In the genomic region with DNA sequence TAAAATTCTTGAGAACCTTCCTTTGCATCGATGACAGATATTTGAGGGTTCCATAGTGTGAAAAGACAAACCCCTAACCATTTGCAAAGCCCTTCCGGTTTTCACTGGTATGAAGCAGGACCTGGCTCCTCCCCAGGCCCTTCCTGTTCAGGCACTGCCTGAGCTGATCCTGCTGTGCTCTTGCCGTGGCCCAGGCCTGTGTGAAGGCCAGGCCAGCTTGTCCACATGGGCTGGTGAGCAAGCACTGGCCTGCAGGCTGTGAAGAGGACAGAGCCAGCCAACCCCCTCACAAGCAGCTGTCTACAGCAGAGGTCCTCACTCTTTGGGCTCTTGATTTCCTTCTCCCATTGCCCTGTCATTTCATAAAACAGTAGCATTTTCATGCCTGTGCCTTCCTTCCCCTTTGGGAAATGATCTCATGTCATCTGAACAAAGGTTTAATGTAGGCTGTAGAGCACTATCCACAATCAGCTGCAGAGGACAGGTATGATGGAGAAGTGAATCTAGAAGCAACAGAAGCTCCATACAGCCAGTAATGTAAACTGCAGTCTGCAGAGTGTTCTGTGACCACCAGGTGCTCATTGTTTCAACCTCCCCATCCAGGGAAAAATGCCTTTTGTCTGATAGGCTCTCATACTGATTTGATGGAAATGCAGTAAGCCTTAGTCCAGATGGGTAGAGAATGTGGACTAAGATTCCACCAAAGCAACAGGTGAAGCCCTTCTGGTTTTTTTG, we compare ENCODE assay signal across 21 cellular contexts. TPM values are rescaled to one million over a fixed set of nuclear protein-coding genes. Genes with fewer than 3 reads are reported as not detected.
DNase-seq lines count a peak whose midpoint lies in the region; ATAC-seq, FAIRE-seq and TF ChIP-seq lines count a peak whose summit lies in the region.
"Had no signal": no experiment of that assay in that cellular context is flagged by ENCODE, and none has a peak within 500 bp of the region (broad histone marks: within the 10 kb centered on the region; RNA-seq: fewer than 3 reads in every experiment).

No MANE protein-coding gene starts in this region.

- TF ChIP-seq RAD21 in K562 (CRISPR knock-in tag; conservative IDR thresholded peaks at IDR 0.05 in 1 of 2, IDR thresholded peaks at IDR 0.05 in 1 of 2), result no peak

- H3K4me2 ChIP-seq in K562 (ENCODE audit: insufficient read depth, low read length), result no peak overlapping the region

- 80% methylated on average over 3 of the region's 3 CpGs for WGBS in K562 (ENCODE audit: insufficient coverage, low coverage, missing lambda C conversion rate)
- WGBS in right cardiac atrium, result 43% methylated on average over 3 of the region's 3 CpGs
- 64% methylated on average over 3 of the region's 3 CpGs for WGBS in pancreas, 2 donors

- CTCF ChIA-PET in K562 (lab: Yijun Ruan, JAX; ENCODE audit: low intra/inter-chr PET ratio), result no interaction called here

- H3K9me3 ChIP-seq in K562 (replicated peaks; ENCODE audit: control insufficient read depth, insufficient read depth, low read depth, low read length) (no peaks in the 10 kb centered on the region), right cardiac atrium (ENCODE audit: control insufficient read depth, low read length) (no peaks in the 10 kb centered on the region), stomach smooth muscle (ENCODE audit: control insufficient read depth in 2 of 2, low read length in 2 of 2) (no peaks in the 10 kb centered on the region), pancreas (no peaks in the 10 kb centered on the region)
- H3K9me3 ChIP-seq: neutrophil, stomach had no signal

- no peaks in the 10 kb centered on the region for H3K9me1 ChIP-seq in K562 (ENCODE audit: control insufficient read depth, insufficient read depth, low read length)

- TF ChIP-seq POLR2A in K562 (conservative IDR thresholded peaks at IDR 0.05), result peak; percentile 59; the same call in 1 of the 2 replicates

- TF ChIP-seq CTCF in K562 (IDR thresholded peaks at IDR 0.05 in 2 of 3, conservative IDR thresholded peaks at IDR 0.05 in 1 of 3; ENCODE audit: insufficient read depth in 2 of 3, low read depth in 1 of 3, low read length in 3 of 3) (no peak), pancreas (IDR thresholded peaks at IDR 0.05) (no peak)

- H3K27ac ChIP-seq in K562 (ENCODE audit: extremely low read depth, low read depth, low read length), result no peak overlapping the region
- H3K27ac ChIP-seq in right cardiac atrium (ENCODE audit: low read length), result no peak overlapping the region
- H3K27ac ChIP-seq in stomach smooth muscle (ENCODE audit: low read length), result peak overlapping the region; percentile 6
- H3K27ac ChIP-seq in pancreas, result no peak overlapping the region
- H3K27ac ChIP-seq: foreskin keratinocyte, neutrophil, stomach had no signal

- TF ChIP-seq EP300 in K562 (IDR thresholded peaks at IDR 0.05; ENCODE audit: low read length), result no peak

- peak overlapping the region; percentile 75 for H3K27ac Mint-ChIP-seq in activated naive CD8-positive, alpha-beta T cell
- no peak overlapping the region for H3K27ac Mint-ChIP-seq in activated naive CD8-positive, alpha-beta T cell treated with anti-CD3 and anti-CD28 coated beads, Interleukin-2, amount 50 U/mL, for 24 hours

- H3K9ac ChIP-seq in K562 (ENCODE audit: insufficient read depth in 1 of 2, low read depth in 2 of 2, low read length in 2 of 2), result no peak overlapping the region
- no peak overlapping the region for H3K9ac ChIP-seq in stomach smooth muscle (ENCODE audit: low read length in 2 of 2)

- intact Hi-C loops in K562 (cut with micrococcal nuclease), result loop anchor here (10.0 kb wide), 1 partner anchor 145 kb away; no protein-coding TSS in a partner anchor
- intact Hi-C loops in right cardiac atrium (cut with DNase I), result no loop called here
- intact Hi-C loops in pancreas (cut with DNase I), result loop anchor here in 1 of 3 donors (10.0 kb wide), 1 partner anchor 355 kb away; no protein-coding TSS in a partner anchor

- ATAC-seq in activated naive CD8-positive, alpha-beta T cell treated with anti-CD3 and anti-CD28 coated beads, Interleukin-2, amount 50 U/mL, for 24 hours, result no peak
- ATAC-seq in K562 (peak; percentile 42; the same call in 2 of the 3 replicates), right cardiac atrium (peak; percentile 15 to 28), pancreas (no peak), GM21825 (IDR thresholded peaks at IDR 0.05; ENCODE audit: unreplicated experiment) (no peak), GM21619 (IDR thresholded peaks at IDR 0.05; ENCODE audit: unreplicated experiment) (no peak)
- ATAC-seq: foreskin keratinocyte, sciatic nerve had no signal

- no peak overlapping the region for H3K4me3 ChIP-seq in K562
- no peak overlapping the region for H3K4me3 ChIP-seq in right cardiac atrium (ENCODE audit: low read length)
- no peak overlapping the region for H3K4me3 ChIP-seq in stomach smooth muscle (ENCODE audit: low read length in 2 of 2)
- H3K4me3 ChIP-seq in pancreas, result no peak overlapping the region
- H3K4me3 ChIP-seq: stomach had no signal

- no peak overlapping the region for H3K4me3 Mint-ChIP-seq in activated naive CD8-positive, alpha-beta T cell
- H3K4me3 Mint-ChIP-seq in activated naive CD8-positive, alpha-beta T cell treated with anti-CD3 and anti-CD28 coated beads, Interleukin-2, amount 50 U/mL, for 24 hours, result no peak overlapping the region

- H3K4me1 Mint-ChIP-seq in activated naive CD8-positive, alpha-beta T cell (ENCODE audit: low read depth), result no peaks in the 10 kb centered on the region
- H3K4me1 Mint-ChIP-seq in activated naive CD8-positive, alpha-beta T cell treated with anti-CD3 and anti-CD28 coated beads, Interleukin-2, amount 50 U/mL, for 24 hours, result no peaks in the 10 kb centered on the region

- H3K79me2 ChIP-seq in K562 (ENCODE audit: control insufficient read depth, insufficient read depth, low read length), result no peaks in the 10 kb centered on the region

- peaks cover 8% of the 10 kb centered on the region for H3K36me3 Mint-ChIP-seq in activated naive CD8-positive, alpha-beta T cell
- peaks cover 31% of the 10 kb centered on the region for H3K36me3 Mint-ChIP-seq in activated naive CD8-positive, alpha-beta T cell treated with anti-CD3 and anti-CD28 coated beads, Interleukin-2, amount 50 U/mL, for 24 hours (ENCODE audit: low read depth)

- no peaks in the 10 kb centered on the region for H3K9me3 Mint-ChIP-seq in activated naive CD8-positive, alpha-beta T cell (ENCODE audit: low read depth)
- no peaks in the 10 kb centered on the region for H3K9me3 Mint-ChIP-seq in activated naive CD8-positive, alpha-beta T cell treated with anti-CD3 and anti-CD28 coated beads, Interleukin-2, amount 50 U/mL, for 24 hours

- H2AFZ ChIP-seq in K562 (ENCODE audit: low read depth, low read length), result no peak overlapping the region

- H3K27me3 Mint-ChIP-seq in activated naive CD8-positive, alpha-beta T cell, result no peaks in the 10 kb centered on the region
- H3K27me3 Mint-ChIP-seq in activated naive CD8-positive, alpha-beta T cell treated with anti-CD3 and anti-CD28 coated beads, Interleukin-2, amount 50 U/mL, for 24 hours, result no peaks in the 10 kb centered on the region

- DNase-seq in activated naive CD8-positive, alpha-beta T cell treated with anti-CD3 and anti-CD28 coated beads, Interleukin-2, amount 50 U/mL, for 24 hours, result no peak
- DNase-seq in K562 (ENCODE audit: extremely low read depth in 1 of 4, low spot score in 3 of 4) (no peak), right cardiac atrium (peak in 1 of 3 donors; percentile 49), pancreas (no peak)
- DNase-seq: activated CD8-positive, alpha-beta memory T cell treated with anti-CD3 and anti-CD28 coated beads for 24 hours; amniotic stem cell; DMS79; foreskin keratinocyte; NCI-H2029 treated with DMSO at 0.1 percent for 48 hours; NCI-H526; stimulated activated CD4-positive, alpha-beta T cell treated with anti-CD3 and anti-CD28 coated beads, Interleukin-1b, Interleukin-23, amount 100 ng/mL, for 48 hours; stomach had no signal

- POLR2A ChIA-PET in K562 (lab: Yijun Ruan, JAX), result interaction anchor here (1.5 to 1.8 kb wide), 2 partner anchors 11 to 19 kb away, joined by 3 to 6 read pairs; no protein-coding TSS in a partner anchor

- H4K20me1 ChIP-seq in K562 (replicated peaks; ENCODE audit: control insufficient read depth, insufficient read depth, low read length), result peaks cover 12% of the 10 kb centered on the region; the same call in 1 of the 2 replicates

- peaks cover 52% of the 10 kb centered on the region for H3K36me3 ChIP-seq in K562 (ENCODE audit: control insufficient read depth, insufficient read depth, low read length)
- peaks cover 25 to 34% of the 10 kb centered on the region in 2 donors for H3K36me3 ChIP-seq in stomach smooth muscle (ENCODE audit: control insufficient read depth in 2 of 2, insufficient read depth in 2 of 2, low read length in 2 of 2)
- peaks cover 0 to 44% (median 23%) of the 10 kb centered on the region in 3 donors for H3K36me3 ChIP-seq in pancreas

- H3K4me1 ChIP-seq in K562 (replicated peaks in 1 of 2; ENCODE audit: control insufficient read depth in 2 of 2, insufficient read depth in 2 of 2, low read length in 2 of 2) (no peaks in the 10 kb centered on the region; a peak in 1 of 5 replicates), right cardiac atrium (ENCODE audit: control insufficient read depth, insufficient read depth, low read length) (no peaks in the 10 kb centered on the region), stomach smooth muscle (ENCODE audit: control insufficient read depth, insufficient read depth, low read length) (no peaks in the 10 kb centered on the region), pancreas (no peaks in the 10 kb centered on the region)
- H3K4me1 ChIP-seq: foreskin keratinocyte, stomach had no signal

- BruUV-seq in K562 (replicated peaks; lab: Mats Ljungman, UMichigan), result no TSS peak

- H3K27me3 ChIP-seq in K562 (ENCODE audit: control insufficient read depth in 2 of 2, insufficient read depth in 2 of 2, low read length in 2 of 2), result peaks cover 7 to 19% of the 10 kb centered on the region in 2 experiments; a peak in 4 of 5 replicates
- no peaks in the 10 kb centered on the region for H3K27me3 ChIP-seq in right cardiac atrium (ENCODE audit: control insufficient read depth, insufficient read depth)
- no peaks in the 10 kb centered on the region for H3K27me3 ChIP-seq in stomach smooth muscle (ENCODE audit: control insufficient read depth in 1 of 2, insufficient read depth in 2 of 2, low read length in 2 of 2)
- no peaks in the 10 kb centered on the region for H3K27me3 ChIP-seq in pancreas
- H3K27me3 ChIP-seq: foreskin keratinocyte, neutrophil, stomach had no signal

- in situ Hi-C loops in K562 (cut with MboI), result no loop called here

- peak; percentile 29 for FAIRE-seq in K562 (lab: Jason Lieb, UNC)
- FAIRE-seq in pancreas (lab: Jason Lieb, UNC), result no peak
- FAIRE-seq: endometrium, H1, urothelium cell line had no signal

RNA-seq across cellular contexts. Expression of gene MPHOSPH10, which starts 19.8 kb away (rescaled TPM):
- 27.7 and 84.8 TPM in 2 replicates for total RNA-seq in K562 (2011; cell fraction: chromatin; rRNA removed; ENCODE audit: low replicate concordance)
- total RNA-seq in K562 (2011; cell fraction: nucleolus; rRNA removed), result 18.7 and 18.9 TPM in 2 replicates
- 37.2 and 63.7 TPM in 2 replicates for total RNA-seq in K562 (2011; cell fraction: nucleoplasm; rRNA removed)
- 55.9 and 66.6 TPM in 2 replicates for total RNA-seq in K562 (2014; rRNA removed)
- 58.5 and 65.3 TPM in 2 replicates for total RNA-seq in K562 (2014; rRNA removed; fragmentation: Illumina TruSeq; extraction: Trizol)
- 63.7 and 71.7 TPM in 2 replicates for total RNA-seq in K562 (2015; rRNA removed; fragmentation: Illumina TruSeq; extraction: Trizol)
- 52.1 and 53.4 TPM in 2 replicates for total RNA-seq in K562 (2021)
- 23.8 and 40.2 TPM in 2 replicates for polyA plus RNA-seq in K562 (2011; rRNA removed)
- 3.5 and 5.5 TPM in 2 replicates for polyA plus RNA-seq in K562 (2011; cell fraction: cytosol; rRNA removed)
- 21.4 and 28.4 TPM in 2 replicates for polyA plus RNA-seq in K562 (2011; cell fraction: nucleus; rRNA removed)
- polyA plus RNA-seq in K562 (2012), result 21.9 and 44.7 TPM in 2 replicates
- 67.2 and 83.6 TPM in 2 replicates for polyA plus RNA-seq in K562 (2014; fragmentation: Illumina TruSeq; extraction: Trizol)
- 10 to 100 TPM; 36.8 to 56.3 TPM for polyA plus RNA-seq in K562 (2014; fragmentation: Nextera tagmentation; extraction: Ambion mirVana)
- 74.8 and 83.7 TPM in 2 replicates for polyA plus RNA-seq in K562 (2014; rRNA removed)
- 32.1 and 37.6 TPM in 2 replicates for polyA minus RNA-seq in K562 (2011; rRNA and poly(A)+ RNA removed)
- 12.6 and 30.7 TPM in 2 replicates for polyA minus RNA-seq in K562 (2011; cell fraction: cytosol; rRNA and poly(A)+ RNA removed)
- 21.9 and 25.9 TPM in 2 replicates for polyA minus RNA-seq in K562 (2011; cell fraction: nucleus; rRNA and poly(A)+ RNA removed)
- total RNA-seq in right cardiac atrium, result 10 to 100 TPM; 19.1 to 22.3 (median 21.2) TPM
- 23.4 TPM for polyA plus RNA-seq in right cardiac atrium
- total RNA-seq in pancreas, result 10 to 100 TPM; 11.6 to 17.6 (median 14.4) TPM
- 10 to 100 TPM; 14.5 to 22.5 TPM for polyA plus RNA-seq in pancreas

RNA-seq across cellular contexts. Expression of gene MCEE, which starts 20.2 kb away (rescaled TPM):
- total RNA-seq in K562 (2011; cell fraction: chromatin; rRNA removed; ENCODE audit: low replicate concordance), result 61.3 and 74.5 TPM in 2 replicates
- total RNA-seq in K562 (2011; cell fraction: nucleolus; rRNA removed), result 34.5 and 45.0 TPM in 2 replicates
- 42.9 and 46.5 TPM in 2 replicates for total RNA-seq in K562 (2011; cell fraction: nucleoplasm; rRNA removed)
- total RNA-seq in K562 (2014; rRNA removed) (15.6 and 19.8 TPM in 2 replicates), K562 (2014; rRNA removed; fragmentation: Illumina TruSeq; extraction: Trizol) (24.5 and 25.9 TPM in 2 replicates), K562 (2015; rRNA removed; fragmentation: Illumina TruSeq; extraction: Trizol) (17.8 and 18.6 TPM in 2 replicates), K562 (2021) (17.8 and 19.1 TPM in 2 replicates), right cardiac atrium (10 to 100 TPM; 25.0 to 32.6 (median 28.8) TPM), pancreas (10 to 100 TPM; 15.0 to 18.8 (median 15.6) TPM)
- polyA plus RNA-seq in K562 (2011; rRNA removed) (29.1 and 29.9 TPM in 2 replicates), K562 (2014; fragmentation: Illumina TruSeq; extraction: Trizol) (19.1 and 19.8 TPM in 2 replicates), K562 (2014; fragmentation: Nextera tagmentation; extraction: Ambion mirVana) (10 to 100 TPM; 43.8 to 49.1 TPM), K562 (2014; rRNA removed) (25.6 and 28.2 TPM in 2 replicates), right cardiac atrium (44.2 TPM), pancreas (10 to 100 TPM; 17.4 to 28.5 TPM)
- 9.3 and 12.8 TPM in 2 replicates for polyA plus RNA-seq in K562 (2011; cell fraction: cytosol; rRNA removed)
- polyA plus RNA-seq in K562 (2011; cell fraction: nucleus; rRNA removed), result 32.9 and 37.3 TPM in 2 replicates
- 16.7 and 17.9 TPM in 2 replicates for polyA plus RNA-seq in K562 (2012)
- 9.7 and 10.7 TPM in 2 replicates for polyA minus RNA-seq in K562 (2011; rRNA and poly(A)+ RNA removed)
- 6.4 and 6.8 TPM in 2 replicates for polyA minus RNA-seq in K562 (2011; cell fraction: cytosol; rRNA and poly(A)+ RNA removed)
- 16.4 and 25.4 TPM in 2 replicates for polyA minus RNA-seq in K562 (2011; cell fraction: nucleus; rRNA and poly(A)+ RNA removed)

Comparison
In these comparisons a context has a peak if more than half of its experiments do, and no peak if none do; other contexts are left out.
1. ATAC-seq: peak in K562 (single experiment) and right cardiac atrium (2 of 2); none in activated naive CD8-positive, alpha-beta T cell treated with anti-CD3 and anti-CD28 coated beads, Interleukin-2, amount 50 U/mL, for 24 hours (single experiment), pancreas (0 of 4), GM21825 (single experiment) and GM21619 (single experiment).